Comparison of ENCODE assay signal across 12 cellular contexts in the genomic region with DNA sequence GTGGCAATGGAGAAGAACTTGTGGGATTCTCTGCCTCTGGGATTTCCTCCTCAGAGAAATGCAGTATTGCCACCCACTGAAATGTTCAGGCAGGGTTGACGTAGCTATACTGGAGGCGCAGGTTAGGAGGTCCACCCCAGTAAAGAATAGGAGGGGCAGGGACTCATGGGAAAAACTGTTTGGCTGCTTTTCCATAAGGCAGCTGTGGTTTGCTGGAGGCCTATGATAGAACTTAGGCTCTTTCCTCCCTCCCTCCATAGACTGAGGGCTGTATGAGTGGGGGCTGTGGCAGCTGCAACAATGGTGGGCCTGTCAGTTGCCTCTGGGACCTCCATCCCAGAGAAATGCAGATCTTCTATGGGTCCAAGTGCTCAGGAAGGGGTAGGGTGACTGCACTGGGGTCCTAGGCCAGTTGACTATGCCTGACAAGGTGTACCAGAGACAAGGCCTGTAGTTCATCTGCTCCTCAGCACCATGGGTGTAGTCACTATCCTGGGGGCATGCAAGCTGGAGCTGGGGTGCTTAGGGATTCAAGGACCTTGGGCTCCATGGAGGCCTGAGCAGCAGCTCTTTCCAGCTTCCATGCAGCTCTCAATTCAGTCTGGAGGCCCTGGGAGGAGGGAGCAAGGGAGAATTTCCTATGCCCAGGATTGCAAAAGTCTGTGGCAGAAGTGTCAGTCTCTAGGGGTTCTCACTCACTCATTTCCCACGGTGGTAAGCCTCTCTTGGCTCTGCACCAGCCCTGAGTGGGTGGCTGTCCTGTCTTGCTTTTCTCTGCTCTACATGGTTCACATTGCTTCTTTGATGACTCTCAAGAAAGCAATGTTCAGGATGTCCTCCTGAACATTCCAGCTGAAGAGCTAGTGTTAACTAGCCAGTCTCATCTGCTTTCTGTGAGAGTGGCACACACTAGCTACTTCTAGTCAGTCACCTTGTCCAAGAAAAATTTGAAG.
DNase-seq lines count a peak whose midpoint lies in the region; ATAC-seq and TF ChIP-seq lines count a peak whose summit lies in the region.
"Had no signal": no experiment of that assay in that cellular context is flagged by ENCODE, and none has a peak within 500 bp of the region (broad histone marks: within the 10 kb centered on the region; RNA-seq: fewer than 3 reads in every experiment).

No MANE protein-coding gene starts in this region.

- H3K4me1 Mint-ChIP-seq in T-cell: no peaks in the 10 kb centered on the region
- H3K4me1 Mint-ChIP-seq: nephron progenitor cell had no signal

- H3K9me3 Mint-ChIP-seq in T-cell: no peaks in the 10 kb centered on the region

- no peaks in the 10 kb centered on the region for H3K36me3 ChIP-seq in thyroid gland

- no peaks in the 10 kb centered on the region for H3K9me3 ChIP-seq in thyroid gland

- H3K4me3 ChIP-seq in fibroblast of pulmonary artery (replicated peaks; ENCODE audit: low read depth, low read length) (no peak overlapping the region), thyroid gland (replicated peaks in 1 of 3) (no peak overlapping the region)

- H3K4me1 ChIP-seq in thyroid gland: no peaks in the 10 kb centered on the region

- no peaks in the 10 kb centered on the region for H3K27me3 Mint-ChIP-seq in T-cell

- WGBS in thyroid gland, 2 donors: 10% methylated on average over 1 of the region's 3 CpGs; no CpG with 5 or more reads in 1 of the 2 donors

- POLR2A ChIA-PET in T-cell (lab: Charles Lee): no interaction called here

- no peaks in the 10 kb centered on the region for H3K36me3 Mint-ChIP-seq in T-cell

- no peaks in the 10 kb centered on the region for H3K27me3 ChIP-seq in thyroid gland

- TF ChIP-seq POLR2A in thyroid gland (IDR thresholded peaks at IDR 0.05): no peak

- H3K27ac ChIP-seq in thyroid gland: no peak overlapping the region

- H3K4me3 Mint-ChIP-seq in T-cell: no peak overlapping the region
- H3K4me3 Mint-ChIP-seq: nephron progenitor cell had no signal

- no peak overlapping the region for H3K27ac Mint-ChIP-seq in T-cell
- H3K27ac Mint-ChIP-seq: nephron progenitor cell had no signal

- ATAC-seq in GM19351 (IDR thresholded peaks at IDR 0.05; ENCODE audit: unreplicated experiment) (peak; percentile 65), T-cell (replicated peaks in 1 of 4) (no peak)
- ATAC-seq: right cardiac atrium had no signal

- intact Hi-C loops in thyroid gland (cut with DNase I): no loop called here

- no peak for TF ChIP-seq CTCF in fibroblast of pulmonary artery (IDR thresholded peaks at IDR 0.05; ENCODE audit: low read length, missing control alignments)
- no peak for TF ChIP-seq CTCF in thyroid gland (IDR thresholded peaks at IDR 0.05)

- CTCF ChIA-PET in T-cell (lab: Charles Lee): no interaction called here

- DNase-seq in SW480 (ENCODE audit: low spot score) (peak; percentile 7), fibroblast of pulmonary artery (ENCODE audit: low read depth) (peak; percentile 84), thyroid gland (peak; percentile 9 to 43), T-cell (no peak)
- no peak for DNase-seq in activated effector memory CD4-positive, alpha-beta T cell treated with Interleukin-2 at 50 U/mL for 16 hours
- DNase-seq in stimulated activated CD4-positive, alpha-beta T cell treated with anti-CD3 and anti-CD28 coated beads, Interleukin-12 subunit alpha, Interleukin-12 subunit beta, amount 100 ng/mL, for 4 hours: no peak
- DNase-seq: activated gamma-delta T cell treated with Interleukin-2 at 50 U/mL for 16 hours; NCI-H1092; nephron progenitor cell; right cardiac atrium; stimulated activated naive CD4-positive, alpha-beta T cell treated with Interleukin-2 at 50 U/mL for 16 hours had no signal

Comparison
In these comparisons a context has a peak if more than half of its experiments do, and no peak if none do; other contexts are left out.
1. DNase-seq: peak in SW480 (single experiment), fibroblast of pulmonary artery (single experiment) and thyroid gland (2 of 2); none in activated effector memory CD4-positive, alpha-beta T cell treated with Interleukin-2 at 50 U/mL for 16 hours (single experiment), T-cell (0 of 34) and stimulated activated CD4-positive, alpha-beta T cell treated with anti-CD3 and anti-CD28 coated beads, Interleukin-12 subunit alpha, Interleukin-12 subunit beta, amount 100 ng/mL, for 4 hours (single experiment).